ENCODE assay signal across 8 cellular contexts in the genomic region with DNA sequence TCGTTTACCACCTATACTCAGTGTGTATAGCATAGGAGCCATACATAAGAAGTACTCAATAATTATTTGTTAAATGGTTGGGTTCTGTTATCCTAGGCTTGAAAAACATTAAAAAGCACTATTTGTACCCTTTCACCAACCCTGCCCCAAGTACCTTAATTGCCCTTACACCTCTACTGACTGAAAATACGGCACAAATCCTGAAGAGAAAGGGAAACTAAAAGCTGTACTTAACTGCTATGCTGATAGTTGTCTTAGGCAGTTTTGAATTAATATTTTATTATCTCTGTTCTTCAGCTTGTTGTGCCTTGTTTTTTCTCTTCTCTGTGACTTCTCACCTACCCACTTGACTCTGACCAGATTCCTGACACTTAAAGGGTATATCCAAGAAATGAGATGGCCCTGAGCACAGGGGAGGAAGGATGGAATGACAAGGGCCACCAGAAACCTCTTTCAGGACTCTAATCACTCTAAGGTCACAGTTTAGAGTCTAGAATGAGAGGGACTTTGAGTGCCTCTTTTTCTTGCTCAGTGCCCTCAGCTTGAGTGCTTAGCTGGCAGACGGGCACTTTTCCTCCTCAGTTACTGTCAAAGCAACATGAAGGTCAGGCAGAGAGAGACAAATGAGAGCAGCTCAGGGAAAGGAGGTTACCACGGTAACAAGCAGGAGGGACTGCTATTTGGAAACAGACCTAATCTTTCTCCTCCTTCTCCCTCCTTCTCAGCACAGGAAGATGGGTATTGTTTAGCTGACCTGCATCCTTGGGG.
DNase-seq lines count a peak whose midpoint lies in the region; ATAC-seq and TF ChIP-seq lines count a peak whose summit lies in the region.

No MANE protein-coding gene starts in this region.

- intact Hi-C loops in CD4-positive, alpha-beta T cell (cut with DNase I, micrococcal nuclease), result loop anchor here in 1 of 2 experiments (5.0 kb wide), 2 partner anchors 35 to 95 kb away; no protein-coding TSS in a partner anchor
- intact Hi-C loops in activated T-helper 2 cell treated with anti-CD3 and anti-CD28 coated beads, Interferon-gamma antibody, Interleukin-2, Interleukin-4, amounts not matched to agents 10 μg/mL and 5 μg/mL and 100 μg/mL, durations not matched to agents 14 hours and 24 hours and 36 hours (cut with micrococcal nuclease), result no loop called here

- H3K36me3 Mint-ChIP-seq in CD4-positive, alpha-beta T cell (ENCODE audit: low read depth), result peaks cover 9% of the 10 kb centered on the region
- H3K36me3 Mint-ChIP-seq in activated T-helper 2 cell treated with anti-CD3 and anti-CD28 coated beads, Interferon-gamma antibody, Interleukin-2, Interleukin-4, amounts not matched to agents 10 μg/mL and 5 μg/mL and 100 μg/mL, durations not matched to agents 14 hours and 24 hours and 36 hours (ENCODE audit: low read depth), result peaks cover 13% of the 10 kb centered on the region

- CTCF ChIA-PET in CD4-positive, alpha-beta T cell (lab: Charles Lee), result interaction anchor here (1.0 to 1.9 kb wide), 2 partner anchors 28 to 57 kb away, joined by 3 to 4 read pairs; no protein-coding TSS in a partner anchor

- peak in 5 of 10 experiments; percentile 2 to 23 (median 8) for DNase-seq in CD4-positive, alpha-beta T cell
- DNase-seq in NCI-H2171 treated with DMSO at 0.1 percent for 48 hours (lab: John Stamatoyannopoulos, UW) (peak; percentile 86), hypothalamus (lab: John Stamatoyannopoulos, UW) (peak in 29 of 51 donors; percentile 1 to 59 (median 33)), smooth muscle cell of the brain vasculature (ENCODE audit: low read depth, low spot score) (peak; percentile 18), HuH-7.5 (ENCODE audit: low spot score) (no peak)
- peak; percentile 16 for DNase-seq in activated T-helper 2 cell treated with anti-CD3 and anti-CD28 coated beads, Interferon-gamma antibody, Interleukin-2, Interleukin-4, amounts not matched to agents 10 μg/mL and 5 μg/mL and 100 μg/mL, durations not matched to agents 14 hours and 24 hours and 36 hours (ENCODE audit: low spot score)

- peak overlapping the region; percentile 72 for H3K27ac ChIP-seq in CD4-positive, alpha-beta T cell (ENCODE audit: low read depth, low read length)

- peak; percentile 77 for ATAC-seq in CD4-positive, alpha-beta T cell (ENCODE audit: poor library complexity)
- ATAC-seq in GM21717 (IDR thresholded peaks at IDR 0.05; ENCODE audit: unreplicated experiment) (peak; percentile 59), HG02588 (IDR thresholded peaks at IDR 0.05; ENCODE audit: unreplicated experiment) (no peak)

- H3K9me3 Mint-ChIP-seq in CD4-positive, alpha-beta T cell, result no peaks in the 10 kb centered on the region
- no peaks in the 10 kb centered on the region for H3K9me3 Mint-ChIP-seq in activated T-helper 2 cell treated with anti-CD3 and anti-CD28 coated beads, Interferon-gamma antibody, Interleukin-2, Interleukin-4, amounts not matched to agents 10 μg/mL and 5 μg/mL and 100 μg/mL, durations not matched to agents 14 hours and 24 hours and 36 hours

- no peaks in the 10 kb centered on the region for H3K9me3 ChIP-seq in CD4-positive, alpha-beta T cell (ENCODE audit: control insufficient read depth, low read length)

- no peaks in the 10 kb centered on the region for H3K27me3 Mint-ChIP-seq in CD4-positive, alpha-beta T cell
- H3K27me3 Mint-ChIP-seq in activated T-helper 2 cell treated with anti-CD3 and anti-CD28 coated beads, Interferon-gamma antibody, Interleukin-2, Interleukin-4, amounts not matched to agents 10 μg/mL and 5 μg/mL and 100 μg/mL, durations not matched to agents 14 hours and 24 hours and 36 hours (ENCODE audit: low read depth), result no peaks in the 10 kb centered on the region

- peak overlapping the region; percentile 88 for H3K4me3 Mint-ChIP-seq in CD4-positive, alpha-beta T cell
- peak overlapping the region; percentile 73 for H3K4me3 Mint-ChIP-seq in activated T-helper 2 cell treated with anti-CD3 and anti-CD28 coated beads, Interferon-gamma antibody, Interleukin-2, Interleukin-4, amounts not matched to agents 10 μg/mL and 5 μg/mL and 100 μg/mL, durations not matched to agents 14 hours and 24 hours and 36 hours (ENCODE audit: low read depth)

- POLR2A ChIA-PET in CD4-positive, alpha-beta T cell (lab: Charles Lee), result interaction anchor here (0.6 to 3.1 kb wide), 10 partner anchors 13 to 209 kb away, joined by 3 to 17 read pairs (median 6); partner anchors contain the start of gene TRIP4

- no peak for TF ChIP-seq CTCF in CD4-positive, alpha-beta T cell (IDR thresholded peaks at IDR 0.05)

- H3K27me3 ChIP-seq in CD4-positive, alpha-beta T cell (ENCODE audit: control insufficient read depth, insufficient read depth, low read length), result no peaks in the 10 kb centered on the region

- peak overlapping the region; percentile 92 for H3K27ac Mint-ChIP-seq in CD4-positive, alpha-beta T cell
- H3K27ac Mint-ChIP-seq in activated T-helper 2 cell treated with anti-CD3 and anti-CD28 coated beads, Interferon-gamma antibody, Interleukin-2, Interleukin-4, amounts not matched to agents 10 μg/mL and 5 μg/mL and 100 μg/mL, durations not matched to agents 14 hours and 24 hours and 36 hours, result peak overlapping the region; percentile 77

- H3K4me1 Mint-ChIP-seq in CD4-positive, alpha-beta T cell (ENCODE audit: low read depth), result peaks cover 68% of the 10 kb centered on the region
- H3K4me1 Mint-ChIP-seq in activated T-helper 2 cell treated with anti-CD3 and anti-CD28 coated beads, Interferon-gamma antibody, Interleukin-2, Interleukin-4, amounts not matched to agents 10 μg/mL and 5 μg/mL and 100 μg/mL, durations not matched to agents 14 hours and 24 hours and 36 hours (ENCODE audit: low read depth), result peaks cover 48% of the 10 kb centered on the region
